In genomic region chr17:19546289-19547065, GRCh38 we compare ENCODE assay signal across 12 cellular contexts. TPM values are rescaled to one million over a fixed set of nuclear protein-coding genes. Genes with fewer than 3 reads are reported as not detected.
A peak's percentile ranks its signal among the peaks of the same experiment; 100 is the strongest.
DNase-seq lines count a peak whose midpoint lies in the region; ATAC-seq and TF ChIP-seq lines count a peak whose summit lies in the region.
"Had no signal": no experiment of that assay in that cellular context is flagged by ENCODE, and none has a peak within 500 bp of the region (broad histone marks: within the 10 kb centered on the region; RNA-seq: fewer than 3 reads in every experiment).

No MANE protein-coding gene starts in this region.

- TF ChIP-seq POLR2A in body of pancreas (IDR thresholded peaks at IDR 0.05): no peak

- DNase-seq in Right ventricle myocardium inferior (ENCODE audit: missing footprints): no peak
- DNase-seq in right atrium auricular region (ENCODE audit: low spot score): no peak
- peak in 3 of 4 donors; percentile 31 to 51 (median 34) for DNase-seq in body of pancreas
- peak; percentile 81 for DNase-seq in medulla oblongata (ENCODE audit: extremely low spot score)
- peak; percentile 66 to 78 for DNase-seq in aorta
- DNase-seq in activated T-cell treated with anti-CD3 and anti-CD28 coated beads, Interleukin-2, amount 50 U/mL, for 72 hours: no peak
- no peak for DNase-seq in omental fat pad (ENCODE audit: low spot score)
- DNase-seq: NCI-H146 had no signal

- no peak overlapping the region for H3K4me3 Mint-ChIP-seq in activated T-cell treated with anti-CD3 and anti-CD28 coated beads, Interleukin-2, amount 50 U/mL, for 72 hours

- WGBS in body of pancreas, 2 donors: 32 to 41% methylated on average over 6 of the region's 6 CpGs
- WGBS in aorta, 2 donors: 52 to 61% methylated on average over 6 of the region's 6 CpGs

- H3K27me3 ChIP-seq in right atrium auricular region (no peaks in the 10 kb centered on the region), body of pancreas (no peaks in the 10 kb centered on the region), aorta (ENCODE audit: control insufficient read depth in 1 of 2, insufficient read depth in 2 of 2, low read length in 1 of 2) (no peaks in the 10 kb centered on the region)
- H3K27me3 ChIP-seq: tibial nerve had no signal

- no peaks in the 10 kb centered on the region for H3K9me3 Mint-ChIP-seq in activated T-cell treated with anti-CD3 and anti-CD28 coated beads, Interleukin-2, amount 50 U/mL, for 72 hours

- ATAC-seq in Right ventricle myocardium inferior: peak; percentile 56
- no peak for ATAC-seq in body of pancreas
- no peak for ATAC-seq in aorta (ENCODE audit: low FRiP score)
- no peak for ATAC-seq in activated T-cell treated with anti-CD3 and anti-CD28 coated beads, Interleukin-2, amount 50 U/mL, for 72 hours (replicated peaks in 1 of 2)
- no peak for ATAC-seq in omental fat pad (ENCODE audit: low FRiP score)
- no peak for ATAC-seq in HG03521 (IDR thresholded peaks at IDR 0.05; ENCODE audit: unreplicated experiment)

- peaks cover 17% of the 10 kb centered on the region for H3K27me3 Mint-ChIP-seq in activated T-cell treated with anti-CD3 and anti-CD28 coated beads, Interleukin-2, amount 50 U/mL, for 72 hours (ENCODE audit: low read depth)

- TF ChIP-seq CTCF in right atrium auricular region (IDR thresholded peaks at IDR 0.05) (peak in 1 of 2 donors; percentile 48), body of pancreas (IDR thresholded peaks at IDR 0.05) (peak in 3 of 7 experiments; percentile 15 to 24 (median 21)), omental fat pad (IDR thresholded peaks at IDR 0.05) (no peak)

- H3K36me3 ChIP-seq in right atrium auricular region (no peaks in the 10 kb centered on the region), body of pancreas (replicated peaks in 1 of 2; ENCODE audit: insufficient read depth in 1 of 2, low read depth in 2 of 2) (no peaks in the 10 kb centered on the region), aorta (ENCODE audit: control insufficient read depth in 1 of 2, insufficient read depth in 2 of 2, low read length in 1 of 2) (no peaks in the 10 kb centered on the region)
- H3K36me3 ChIP-seq: tibial nerve had no signal

- no peaks in the 10 kb centered on the region for H3K4me1 Mint-ChIP-seq in activated T-cell treated with anti-CD3 and anti-CD28 coated beads, Interleukin-2, amount 50 U/mL, for 72 hours (ENCODE audit: low read depth)

- H3K27ac ChIP-seq in right atrium auricular region (no peak overlapping the region), body of pancreas (no peak overlapping the region), aorta (ENCODE audit: low read depth in 1 of 2, low read length in 2 of 2) (no peak overlapping the region)
- H3K27ac ChIP-seq: C4-2B had no signal

- no peak overlapping the region for H3K4me3 ChIP-seq in right atrium auricular region
- H3K4me3 ChIP-seq in body of pancreas: no peak overlapping the region
- H3K4me3 ChIP-seq in aorta (ENCODE audit: low read length in 2 of 2): no peak overlapping the region
- H3K4me3 ChIP-seq: smooth muscle cell, tibial nerve had no signal

- H3K27ac Mint-ChIP-seq in activated T-cell treated with anti-CD3 and anti-CD28 coated beads, Interleukin-2, amount 50 U/mL, for 72 hours: no peak overlapping the region

- intact Hi-C loops in Right ventricle myocardium inferior (cut with DNase I) (no loop called here), body of pancreas (cut with DNase I) (no loop called here), aorta (cut with DNase I) (loop anchor here in 1 of 2 donors (5.0 kb wide), 1 partner anchor 34 kb away; no protein-coding TSS in a partner anchor)

- H3K36me3 Mint-ChIP-seq in activated T-cell treated with anti-CD3 and anti-CD28 coated beads, Interleukin-2, amount 50 U/mL, for 72 hours (ENCODE audit: insufficient read depth in 2 of 2): no peaks in the 10 kb centered on the region

- H3K4me1 ChIP-seq in right atrium auricular region (no peaks in the 10 kb centered on the region), body of pancreas (peaks cover 6% of the 10 kb centered on the region), aorta (ENCODE audit: control insufficient read depth in 1 of 2, insufficient read depth in 2 of 2, low read length in 2 of 2) (no peaks in the 10 kb centered on the region)

- H3K9me3 ChIP-seq in right atrium auricular region (no peaks in the 10 kb centered on the region), body of pancreas (no peaks in the 10 kb centered on the region), aorta (ENCODE audit: control insufficient read depth, low read length) (no peaks in the 10 kb centered on the region)
- H3K9me3 ChIP-seq: tibial nerve had no signal

RNA-seq across cellular contexts. Expression of gene SLC47A1, which starts 12.8 kb away (rescaled TPM):
- 4.6 TPM for total RNA-seq in Right ventricle myocardium inferior
- total RNA-seq in right atrium auricular region: 1 to 10 TPM; 2.2 to 4.9 TPM
- not detected for total RNA-seq in body of pancreas
- total RNA-seq in aorta: 1 to 10 TPM; 5.7 to 7.3 TPM
- polyA plus RNA-seq in aorta: 1 to 10 TPM; 3.9 to 5.9 TPM
- 1 to 10 TPM in 1 of 2 donors, under 1 TPM in 1; 0.65 to 1.5 TPM for total RNA-seq in activated T-cell treated with anti-CD3 and anti-CD28 coated beads, Interleukin-2, amount 50 U/mL, for 72 hours
- 1 to 10 TPM in 3 of 4 donors, under 1 TPM in 1; 0.95 to 6.2 (median 5.6) TPM for total RNA-seq in omental fat pad
- polyA plus RNA-seq: smooth muscle cell had no signal

Comparison
In these comparisons a context has a peak if more than half of its experiments do, and no peak if none do; other contexts are left out.
1. DNase-seq: peak in body of pancreas (3 of 4), medulla oblongata (single experiment) and aorta (2 of 2); none in Right ventricle myocardium inferior (single experiment), right atrium auricular region (single experiment), activated T-cell treated with anti-CD3 and anti-CD28 coated beads, Interleukin-2, amount 50 U/mL, for 72 hours (0 of 2) and omental fat pad (single experiment).